Comparison of ENCODE assay signal across 2 cellular contexts in genomic region chr2:112811841-112812306, GRCh38.
TF ChIP-seq lines count a peak whose summit lies in the region.

No MANE protein-coding gene starts in this region.

TF ChIP-seq in GM12891, 5 proteins besides CTCF, POLR2A, EP300 and RAD21:
- TF ChIP-seq SPI1 (IDR thresholded peaks at IDR 0.05; ENCODE audit: low read depth, low read length) (0 out of 2 replicates have a peak, but pooled peaks have one; percentile 40), TAF1 (IDR thresholded peaks at IDR 0.05; ENCODE audit: low read depth, low read length) (no peak), PAX5 (IDR thresholded peaks at IDR 0.05; ENCODE audit: insufficient read depth, low read length, severe bottlenecking) (no peak)

TF ChIP-seq in H1, 55 proteins besides CTCF, POLR2A, EP300 and RAD21:
- no peak for TF ChIP-seq POLR2AphosphoS5 (IDR thresholded peaks at IDR 0.05; ENCODE audit: low read depth, low read length)
